Comparison of ENCODE assay signal across 2 cellular contexts in genomic region chr17:42573095-42573494, GRCh38.
TF ChIP-seq lines count a peak whose summit lies in the region.

No MANE protein-coding gene starts in this region.

TF ChIP-seq in HepG2, 621 proteins besides CTCF, POLR2A, EP300 and RAD21:
- 0 out of 2 replicates have a peak, but pooled peaks have one; percentile 12 for TF ChIP-seq CEBPB (IDR thresholded peaks at IDR 0.05; ENCODE audit: borderline replicate concordance, low read depth, low read length)
- TF ChIP-seq SP2 (CRISPR knock-in tag; IDR thresholded peaks at IDR 0.05): no peak
- TF ChIP-seq POLR2G (IDR thresholded peaks at IDR 0.05; ENCODE audit: low read depth, low read length): no peak

TF ChIP-seq in PFSK-1, 5 proteins besides CTCF, POLR2A, EP300 and RAD21:
- TF ChIP-seq FOXP2 (optimal IDR thresholded peaks at IDR 0.05; ENCODE audit: borderline replicate concordance, extremely low read depth, extremely low read length, insufficient read depth) (no peak), POLR2AphosphoS5 (IDR thresholded peaks at IDR 0.05; ENCODE audit: low read depth, low read length) (peak; percentile 62), TAF1 (IDR thresholded peaks at IDR 0.05; ENCODE audit: borderline replicate concordance, insufficient read depth, low read length) (no peak)
